8 cellular contexts compared by ENCODE assay signal in the genomic region with DNA sequence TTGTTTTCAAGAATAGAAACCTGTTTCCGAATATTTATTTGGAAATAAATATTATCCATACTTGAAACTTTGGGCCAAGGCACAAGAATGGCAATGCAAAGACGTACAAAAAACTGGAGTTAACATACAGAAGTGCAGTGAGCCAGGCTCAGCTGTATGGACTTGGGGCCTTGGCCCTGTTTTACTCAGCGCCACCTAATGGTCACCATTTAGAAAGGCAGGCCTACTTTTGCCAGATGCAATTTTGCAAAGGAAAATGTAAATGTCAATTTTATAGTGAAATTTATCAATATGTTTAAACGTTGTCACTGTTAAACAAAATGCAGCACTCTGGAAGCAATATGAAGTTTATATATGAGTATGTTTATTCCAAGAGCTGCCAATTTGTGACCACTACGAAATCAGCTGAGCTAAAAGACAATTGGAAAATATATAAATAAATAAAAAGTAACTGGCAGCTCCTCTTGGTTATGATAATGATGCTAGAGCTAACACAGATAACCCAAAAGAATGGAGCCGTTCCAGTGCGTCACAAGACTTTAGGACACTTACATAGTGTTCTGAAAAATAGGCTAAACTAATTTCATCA.
DNase-seq lines count a peak whose midpoint lies in the region; ATAC-seq and TF ChIP-seq lines count a peak whose summit lies in the region.

No MANE protein-coding gene starts in this region.

- no peaks in the 10 kb centered on the region for H3K9me3 Mint-ChIP-seq in T-helper 2 cell treated with Interferon-gamma antibody and Interleukin-4, amounts not matched to agents 5 μg/mL and 100 μg/mL, for 36 hours
- no peaks in the 10 kb centered on the region for H3K9me3 Mint-ChIP-seq in WTC11
- H3K9me3 Mint-ChIP-seq in stimulated activated memory B cell treated with anti-CD40 and anti-IgM and Interleukin-4, amounts not matched to agents 10 μg/mL and 1 μg/mL and 100 μg/mL, for 72 hours, result no peaks in the 10 kb centered on the region

- TF ChIP-seq CTCF in WTC11 (IDR thresholded peaks at IDR 0.05) (peak; percentile 38; the same call in 1 of the 2 replicates), foreskin keratinocyte (conservative IDR thresholded peaks at IDR 0.05) (peak; percentile 68)

- DNase-seq in T-helper 2 cell (peak in 3 of 5 experiments; percentile 7 to 64 (median 21)), LHCN-M2 (ENCODE audit: low read depth) (peak; percentile 32), WTC11 (ENCODE audit: low spot score) (peak; percentile 17), foreskin keratinocyte (peak in 1 of 2 donors; percentile 9), GDM1 (lab: John Stamatoyannopoulos, UW) (no peak)
- DNase-seq in T-helper 2 cell treated with Interferon-gamma antibody and Interleukin-4, amounts not matched to agents 5 μg/mL and 100 μg/mL, for 36 hours (ENCODE audit: low spot score), result no peak

- CTCF ChIA-PET in WTC11 (lab: Charles Lee), result interaction anchor here (0.6 to 1.7 kb wide), 22 partner anchors 8 to 205 kb away, joined by 3 to 8 read pairs (median 3); no protein-coding TSS in a partner anchor

- H3K4me1 ChIP-seq in foreskin keratinocyte, result no peaks in the 10 kb centered on the region

- H3K36me3 Mint-ChIP-seq in T-helper 2 cell treated with Interferon-gamma antibody and Interleukin-4, amounts not matched to agents 5 μg/mL and 100 μg/mL, for 36 hours (ENCODE audit: low read depth), result peaks cover 23% of the 10 kb centered on the region
- H3K36me3 Mint-ChIP-seq in WTC11, result no peaks in the 10 kb centered on the region
- H3K36me3 Mint-ChIP-seq in stimulated activated memory B cell treated with anti-CD40 and anti-IgM and Interleukin-4, amounts not matched to agents 10 μg/mL and 1 μg/mL and 100 μg/mL, for 72 hours, result peaks cover 6% of the 10 kb centered on the region

- peaks cover 3% of the 10 kb centered on the region for H3K27me3 ChIP-seq in foreskin keratinocyte

- POLR2A ChIA-PET in WTC11 (lab: Charles Lee), result no interaction called here

- H3K27ac ChIP-seq in foreskin keratinocyte, result no peak overlapping the region

- no peak overlapping the region for H3K27ac Mint-ChIP-seq in T-helper 2 cell treated with Interferon-gamma antibody and Interleukin-4, amounts not matched to agents 5 μg/mL and 100 μg/mL, for 36 hours
- H3K27ac Mint-ChIP-seq in WTC11, result no peak overlapping the region
- no peak overlapping the region for H3K27ac Mint-ChIP-seq in stimulated activated memory B cell treated with anti-CD40 and anti-IgM and Interleukin-4, amounts not matched to agents 10 μg/mL and 1 μg/mL and 100 μg/mL, for 72 hours

- ATAC-seq in GM19467 (IDR thresholded peaks at IDR 0.05; ENCODE audit: unreplicated experiment) (peak; percentile 68), WTC11 (peak; percentile 89), foreskin keratinocyte (peak; percentile 68)
- peak; percentile 62 for ATAC-seq in stimulated activated memory B cell treated with anti-CD40 and anti-IgM and Interleukin-4, amounts not matched to agents 10 μg/mL and 1 μg/mL and 100 μg/mL, for 72 hours

- H3K4me1 Mint-ChIP-seq in T-helper 2 cell treated with Interferon-gamma antibody and Interleukin-4, amounts not matched to agents 5 μg/mL and 100 μg/mL, for 36 hours (ENCODE audit: low read depth), result peaks cover 17% of the 10 kb centered on the region
- H3K4me1 Mint-ChIP-seq in WTC11, result no peaks in the 10 kb centered on the region
- H3K4me1 Mint-ChIP-seq in stimulated activated memory B cell treated with anti-CD40 and anti-IgM and Interleukin-4, amounts not matched to agents 10 μg/mL and 1 μg/mL and 100 μg/mL, for 72 hours, result peaks cover 14% of the 10 kb centered on the region

- H3K27me3 Mint-ChIP-seq in T-helper 2 cell treated with Interferon-gamma antibody and Interleukin-4, amounts not matched to agents 5 μg/mL and 100 μg/mL, for 36 hours (ENCODE audit: low read depth), result no peaks in the 10 kb centered on the region
- H3K27me3 Mint-ChIP-seq in WTC11 (ENCODE audit: low read depth), result no peaks in the 10 kb centered on the region
- H3K27me3 Mint-ChIP-seq in stimulated activated memory B cell treated with anti-CD40 and anti-IgM and Interleukin-4, amounts not matched to agents 10 μg/mL and 1 μg/mL and 100 μg/mL, for 72 hours, result no peaks in the 10 kb centered on the region

- H3K4me3 Mint-ChIP-seq in T-helper 2 cell treated with Interferon-gamma antibody and Interleukin-4, amounts not matched to agents 5 μg/mL and 100 μg/mL, for 36 hours, result no peak overlapping the region
- no peak overlapping the region for H3K4me3 Mint-ChIP-seq in WTC11
- no peak overlapping the region for H3K4me3 Mint-ChIP-seq in stimulated activated memory B cell treated with anti-CD40 and anti-IgM and Interleukin-4, amounts not matched to agents 10 μg/mL and 1 μg/mL and 100 μg/mL, for 72 hours

TF ChIP-seq in WTC11, 78 proteins besides CTCF, POLR2A, EP300 and RAD21:
- TF ChIP-seq RORB (CRISPR knock-in tag; IDR thresholded peaks at IDR 0.05), result no peak
- TF ChIP-seq NFE2L1 (CRISPR knock-in tag; IDR thresholded peaks at IDR 0.05), result no peak
- TF ChIP-seq, protein P1, sequence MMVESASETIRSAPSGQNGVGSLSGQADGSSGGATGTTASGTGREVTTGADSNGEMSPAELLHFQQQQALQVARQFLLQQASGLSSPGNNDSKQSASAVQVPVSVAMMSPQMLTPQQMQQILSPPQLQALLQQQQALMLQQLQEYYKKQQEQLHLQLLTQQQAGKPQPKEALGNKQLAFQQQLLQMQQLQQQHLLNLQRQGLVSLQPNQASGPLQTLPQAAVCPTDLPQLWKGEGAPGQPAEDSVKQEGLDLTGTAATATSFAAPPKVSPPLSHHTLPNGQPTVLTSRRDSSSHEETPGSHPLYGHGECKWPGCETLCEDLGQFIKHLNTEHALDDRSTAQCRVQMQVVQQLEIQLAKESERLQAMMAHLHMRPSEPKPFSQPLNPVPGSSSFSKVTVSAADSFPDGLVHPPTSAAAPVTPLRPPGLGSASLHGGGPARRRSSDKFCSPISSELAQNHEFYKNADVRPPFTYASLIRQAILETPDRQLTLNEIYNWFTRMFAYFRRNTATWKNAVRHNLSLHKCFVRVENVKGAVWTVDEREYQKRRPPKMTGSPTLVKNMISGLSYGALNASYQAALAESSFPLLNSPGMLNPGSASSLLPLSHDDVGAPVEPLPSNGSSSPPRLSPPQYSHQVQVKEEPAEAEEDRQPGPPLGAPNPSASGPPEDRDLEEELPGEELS (CRISPR knock-in tag; IDR thresholded peaks at IDR 0.05), result no peak
- TF ChIP-seq, protein P2, sequence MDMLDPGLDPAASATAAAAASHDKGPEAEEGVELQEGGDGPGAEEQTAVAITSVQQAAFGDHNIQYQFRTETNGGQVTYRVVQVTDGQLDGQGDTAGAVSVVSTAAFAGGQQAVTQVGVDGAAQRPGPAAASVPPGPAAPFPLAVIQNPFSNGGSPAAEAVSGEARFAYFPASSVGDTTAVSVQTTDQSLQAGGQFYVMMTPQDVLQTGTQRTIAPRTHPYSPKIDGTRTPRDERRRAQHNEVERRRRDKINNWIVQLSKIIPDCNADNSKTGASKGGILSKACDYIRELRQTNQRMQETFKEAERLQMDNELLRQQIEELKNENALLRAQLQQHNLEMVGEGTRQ (CRISPR knock-in tag; IDR thresholded peaks at IDR 0.05), result no peak

Comparison
In these comparisons a context has a peak if more than half of its experiments do, and no peak if none do; other contexts are left out.
1. DNase-seq: peak in T-helper 2 cell (3 of 5), LHCN-M2 (single experiment) and WTC11 (single experiment); none in T-helper 2 cell treated with Interferon-gamma antibody and Interleukin-4, amounts not matched to agents 5 μg/mL and 100 μg/mL, for 36 hours (single experiment) and GDM1 (single experiment).
2. Peak in every context shown above with its lines, with median percentiles within 50 percentile points of each other: ATAC-seq.